8 cellular contexts compared by ENCODE assay signal in genomic region chr1:62774006-62774405, GRCh38.
"Had no signal": no experiment of that assay in that cellular context is flagged by ENCODE, and none has a peak within 500 bp of the region (broad histone marks: within the 10 kb centered on the region; RNA-seq: fewer than 3 reads in every experiment).

No MANE protein-coding gene starts in this region.

- H3K9me3 ChIP-seq: HAP-1 had no signal

- DNase-seq: GM23248, GOT3, H7, HFFc6, KBM-7 had no signal

- H3K4me1 ChIP-seq: HAP-1 had no signal

- ATAC-seq: HCT116 had no signal

- H2AFZ ChIP-seq: GM23248 had no signal

- H3K4me3 ChIP-seq: GM23248, HAP-1 had no signal

- H3K27ac ChIP-seq: GM23248, HL-60 had no signal

- H3K9ac ChIP-seq: GM23248 had no signal

- H3K36me3 ChIP-seq: HAP-1 had no signal
